ENCODE assay signal across 11 cellular contexts in genomic region chr2:177246000-177246399, GRCh38. TPM values are rescaled to one million over a fixed set of nuclear protein-coding genes. Genes with fewer than 3 reads are reported as not detected.
DNase-seq lines count a peak whose midpoint lies in the region; ATAC-seq and TF ChIP-seq lines count a peak whose summit lies in the region.
"Had no signal": no experiment of that assay in that cellular context is flagged by ENCODE, and none has a peak within 500 bp of the region (broad histone marks: within the 10 kb centered on the region; RNA-seq: fewer than 3 reads in every experiment).

No MANE protein-coding gene starts in this region.

- no peak overlapping the region for H3K4me3 ChIP-seq in liver (ENCODE audit: low read depth in 1 of 3, low read length in 3 of 3)
- H3K4me3 ChIP-seq in tibial nerve = no peak overlapping the region

- H3K27ac Mint-ChIP-seq in activated naive CD4-positive, alpha-beta T cell treated with anti-CD3 and anti-CD28 coated beads, Interleukin-2, amount 50 U/mL, for 24 hours = peak overlapping the region; percentile 82
- peak overlapping the region; percentile 9 for H3K27ac Mint-ChIP-seq in activated naive CD8-positive, alpha-beta T cell treated with anti-CD3 and anti-CD28 coated beads, Interleukin-2, amount 10 ng/mL, durations not matched to agents 7 days and 5 days
- H3K27ac Mint-ChIP-seq: progenitor cell of endocrine pancreas had no signal

- no peak for DNase-seq in activated naive CD4-positive, alpha-beta T cell treated with anti-CD3 and anti-CD28 coated beads, Interleukin-2, amount 50 U/mL, for 16 hours
- no peak for DNase-seq in activated naive CD8-positive, alpha-beta T cell treated with anti-CD3 and anti-CD28 coated beads, Interleukin-2, amount 10 ng/mL, durations not matched to agents 7 days and 5 days
- no peak for DNase-seq in tibial nerve (ENCODE audit: low spot score in 2 of 2)
- DNase-seq in dedifferentiated amniotic fluid mesenchymal stem cell (ENCODE audit: extremely low spot score) = no peak
- no peak for DNase-seq in foreskin keratinocyte
- no peak for DNase-seq in NCI-H82 treated with DMSO at 0.1 percent for 48 hours (lab: John Stamatoyannopoulos, UW; ENCODE audit: unreplicated experiment)
- DNase-seq: BE2C, PC-3 had no signal

- H3K27ac ChIP-seq in liver (ENCODE audit: low read depth in 1 of 2, low read length in 2 of 2) (peak overlapping the region; percentile 56 to 71), tibial nerve (peak overlapping the region in 3 of 4 donors; percentile 41 to 97 (median 88)), foreskin keratinocyte (no peak overlapping the region)

- H3K36me3 Mint-ChIP-seq in activated naive CD4-positive, alpha-beta T cell treated with anti-CD3 and anti-CD28 coated beads, Interleukin-2, amount 50 U/mL, for 24 hours = peaks cover 9% of the 10 kb centered on the region
- H3K36me3 Mint-ChIP-seq in activated naive CD8-positive, alpha-beta T cell treated with anti-CD3 and anti-CD28 coated beads, Interleukin-2, amount 10 ng/mL, durations not matched to agents 7 days and 5 days = peaks cover 25% of the 10 kb centered on the region

- H3K9ac ChIP-seq in liver (ENCODE audit: low read depth in 1 of 2, low read length in 2 of 2) = no peak overlapping the region

- TF ChIP-seq EP300 in tibial nerve (IDR thresholded peaks at IDR 0.05) = no peak

- TF ChIP-seq CTCF in liver (IDR thresholded peaks at IDR 0.05; ENCODE audit: low read depth, low read length, missing input control) (no peak), tibial nerve (IDR thresholded peaks at IDR 0.05) (no peak), foreskin keratinocyte (conservative IDR thresholded peaks at IDR 0.05) (no peak)

- no peaks in the 10 kb centered on the region for H3K9me3 ChIP-seq in liver (ENCODE audit: control insufficient read depth in 4 of 4, low read length in 3 of 4)
- H3K9me3 ChIP-seq in tibial nerve = no peaks in the 10 kb centered on the region
- H3K9me3 ChIP-seq: BE2C had no signal

- H3K4me3 Mint-ChIP-seq in activated naive CD4-positive, alpha-beta T cell treated with anti-CD3 and anti-CD28 coated beads, Interleukin-2, amount 50 U/mL, for 24 hours = no peak overlapping the region
- H3K4me3 Mint-ChIP-seq in activated naive CD8-positive, alpha-beta T cell treated with anti-CD3 and anti-CD28 coated beads, Interleukin-2, amount 10 ng/mL, durations not matched to agents 7 days and 5 days = no peak overlapping the region

- H3K4me1 ChIP-seq in liver (ENCODE audit: control insufficient read depth in 4 of 4, insufficient read depth in 4 of 4, low read length in 3 of 4) = peaks cover 12 to 47% (median 27%) of the 10 kb centered on the region in 4 donors
- H3K4me1 ChIP-seq in tibial nerve = peaks cover 0 to 99% (median 73%) of the 10 kb centered on the region in 4 donors
- H3K4me1 ChIP-seq in foreskin keratinocyte = peaks cover 36% of the 10 kb centered on the region

- 22% methylated on average over 3 of the region's 3 CpGs for WGBS in liver
- WGBS in tibial nerve, 2 donors = 8 to 25% methylated on average over 3 of the region's 3 CpGs

- ATAC-seq in activated naive CD8-positive, alpha-beta T cell treated with anti-CD3 and anti-CD28 coated beads, Interleukin-2, amount 10 ng/mL, durations not matched to agents 7 days and 5 days (ENCODE audit: low read depth) = no peak
- no peak for ATAC-seq in foreskin keratinocyte
- ATAC-seq: PC-3 had no signal

- H3K27me3 ChIP-seq in liver (ENCODE audit: control insufficient read depth in 4 of 4, insufficient read depth in 4 of 4, low read length in 3 of 4) (no peaks in the 10 kb centered on the region), tibial nerve (no peaks in the 10 kb centered on the region), foreskin keratinocyte (no peaks in the 10 kb centered on the region)
- H3K27me3 ChIP-seq: BE2C had no signal

- H3K9me3 Mint-ChIP-seq in activated naive CD4-positive, alpha-beta T cell treated with anti-CD3 and anti-CD28 coated beads, Interleukin-2, amount 50 U/mL, for 24 hours = no peaks in the 10 kb centered on the region
- no peaks in the 10 kb centered on the region for H3K9me3 Mint-ChIP-seq in activated naive CD8-positive, alpha-beta T cell treated with anti-CD3 and anti-CD28 coated beads, Interleukin-2, amount 10 ng/mL, durations not matched to agents 7 days and 5 days

- H3K27me3 Mint-ChIP-seq in activated naive CD4-positive, alpha-beta T cell treated with anti-CD3 and anti-CD28 coated beads, Interleukin-2, amount 50 U/mL, for 24 hours = no peaks in the 10 kb centered on the region
- H3K27me3 Mint-ChIP-seq in activated naive CD8-positive, alpha-beta T cell treated with anti-CD3 and anti-CD28 coated beads, Interleukin-2, amount 10 ng/mL, durations not matched to agents 7 days and 5 days = no peaks in the 10 kb centered on the region
- H3K27me3 Mint-ChIP-seq: progenitor cell of endocrine pancreas had no signal

- POLR2A ChIA-PET in activated naive CD8-positive, alpha-beta T cell treated with anti-CD3 and anti-CD28 coated beads, Interleukin-2, amount 10 ng/mL, durations not matched to agents 7 days and 5 days (lab: Charles Lee) = interaction anchor here (0.6 to 1.4 kb wide), 3 partner anchors 18 to 21 kb away, joined by 3 to 5 read pairs (median 4); no protein-coding TSS in a partner anchor

- H3K36me3 ChIP-seq in liver (ENCODE audit: control insufficient read depth in 4 of 4, insufficient read depth in 3 of 4, low read depth in 1 of 4, low read length in 3 of 4) (no peaks in the 10 kb centered on the region), tibial nerve (no peaks in the 10 kb centered on the region)
- H3K36me3 ChIP-seq: BE2C had no signal

- TF ChIP-seq RAD21 in liver (IDR thresholded peaks at IDR 0.05) = no peak

- no peak for TF ChIP-seq POLR2A in tibial nerve (IDR thresholded peaks at IDR 0.05)

- peaks cover 85% of the 10 kb centered on the region for H3K4me1 Mint-ChIP-seq in activated naive CD4-positive, alpha-beta T cell treated with anti-CD3 and anti-CD28 coated beads, Interleukin-2, amount 50 U/mL, for 24 hours
- H3K4me1 Mint-ChIP-seq in activated naive CD8-positive, alpha-beta T cell treated with anti-CD3 and anti-CD28 coated beads, Interleukin-2, amount 10 ng/mL, durations not matched to agents 7 days and 5 days = peaks cover 49% of the 10 kb centered on the region

TF ChIP-seq in liver, 16 proteins besides CTCF, POLR2A, EP300 and RAD21:
- TF ChIP-seq YY1 (IDR thresholded peaks at IDR 0.05) (no peak), GABPA (IDR thresholded peaks at IDR 0.05 in 1 of 2, conservative IDR thresholded peaks at IDR 0.05 in 1 of 2) (no peak), RXRA (IDR thresholded peaks at IDR 0.05) (no peak), FOXA2 (IDR thresholded peaks at IDR 0.05) (no peak), REST (IDR thresholded peaks at IDR 0.05) (no peak), HNF4G (IDR thresholded peaks at IDR 0.05) (no peak), EGR1 (IDR thresholded peaks at IDR 0.05; ENCODE audit: low read depth in 2 of 2) (no peak), TAF1 (conservative IDR thresholded peaks at IDR 0.05) (no peak), JUND (IDR thresholded peaks at IDR 0.05) (no peak), SP1 (IDR thresholded peaks at IDR 0.05) (no peak), NR2F2 (IDR thresholded peaks at IDR 0.05) (no peak)
- TF ChIP-seq, protein P1, sequence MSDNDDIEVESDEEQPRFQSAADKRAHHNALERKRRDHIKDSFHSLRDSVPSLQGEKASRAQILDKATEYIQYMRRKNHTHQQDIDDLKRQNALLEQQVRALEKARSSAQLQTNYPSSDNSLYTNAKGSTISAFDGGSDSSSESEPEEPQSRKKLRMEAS (IDR thresholded peaks at IDR 0.05) = no peak

RNA-seq across cellular contexts. Expression of gene NFE2L2, which starts 18.5 kb away (rescaled TPM):
- total RNA-seq in activated naive CD8-positive, alpha-beta T cell treated with anti-CD3 and anti-CD28 coated beads, Interleukin-2, amount 10 ng/mL, durations not matched to agents 7 days and 5 days = 10 to 100 TPM; 71.0 to 78.8 TPM
- total RNA-seq in liver = 10 to 100 TPM; 22.5 to 31.0 TPM
- polyA plus RNA-seq in liver = 10 to 100 TPM; 26.8 to 27.4 TPM
- 100 to 1,000 TPM; 112 to 164 (median 145) TPM for total RNA-seq in tibial nerve
- total RNA-seq in foreskin keratinocyte = 85.0 TPM in 2 replicates
- 47.1 and 59.4 TPM in 2 replicates for polyA plus RNA-seq in foreskin keratinocyte

RNA-seq across cellular contexts. Expression of gene HNRNPA3, which starts 33.4 kb away (rescaled TPM):
- total RNA-seq in activated naive CD8-positive, alpha-beta T cell treated with anti-CD3 and anti-CD28 coated beads, Interleukin-2, amount 10 ng/mL, durations not matched to agents 7 days and 5 days = 100 to 1,000 TPM; 250 to 256 TPM
- total RNA-seq in liver (10 to 100 TPM; 41.5 to 61.9 TPM), tibial nerve (100 to 1,000 TPM in 1 of 4 donors, 10 to 100 TPM in 3; 77.3 to 102 (median 94.4) TPM), foreskin keratinocyte (140 and 159 TPM in 2 replicates)
- polyA plus RNA-seq in liver (10 to 100 TPM; 22.9 to 72.5 TPM), foreskin keratinocyte (417 and 454 TPM in 2 replicates)
